In the genomic region with DNA sequence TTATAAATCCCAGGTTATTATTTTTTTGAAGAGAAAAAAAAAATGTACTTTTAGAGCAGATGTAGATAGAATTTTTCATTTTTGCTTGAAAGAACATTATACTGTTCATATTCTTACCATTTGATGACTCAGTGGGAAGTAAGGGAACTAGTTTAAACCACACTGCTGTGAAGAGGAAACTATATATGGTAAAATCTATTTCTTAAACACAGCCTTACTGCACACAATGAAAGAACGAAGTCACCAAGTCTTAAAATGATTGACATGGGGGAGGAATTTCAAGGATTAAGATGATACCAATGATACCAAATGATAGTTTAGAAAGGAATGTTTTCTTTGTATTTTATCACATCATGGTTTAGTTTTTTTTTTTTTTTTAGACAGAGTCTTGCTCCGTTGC, we compare ENCODE assay signal across 9 cellular contexts. TPM values are rescaled to one million over a fixed set of nuclear protein-coding genes. Genes with fewer than 3 reads are reported as not detected.
DNase-seq lines count a peak whose midpoint lies in the region; ATAC-seq and FAIRE-seq lines count a peak whose summit lies in the region.
"Had no signal": no experiment of that assay in that cellular context is flagged by ENCODE, and none has a peak within 500 bp of the region (broad histone marks: within the 10 kb centered on the region; RNA-seq: fewer than 3 reads in every experiment).

No MANE protein-coding gene starts in this region.

- ATAC-seq in activated naive CD8-positive, alpha-beta T cell treated with anti-CD3 and anti-CD28 coated beads, Interleukin-2, amount 50 U/mL, for 24 hours, result peak; percentile 82
- ATAC-seq in naive B cell (ENCODE audit: low read depth in 2 of 2) (no peak), HG02973 (IDR thresholded peaks at IDR 0.05; ENCODE audit: unreplicated experiment) (no peak), HG02840 (IDR thresholded peaks at IDR 0.05; ENCODE audit: low FRiP score, unreplicated experiment) (no peak)

- H3K4me1 Mint-ChIP-seq in activated naive CD8-positive, alpha-beta T cell treated with anti-CD3 and anti-CD28 coated beads, Interleukin-2, amount 50 U/mL, for 24 hours, result peaks cover 70% of the 10 kb centered on the region
- peaks cover 26 to 76% (median 40%) of the 10 kb centered on the region in 3 donors for H3K4me1 Mint-ChIP-seq in naive B cell

- peaks cover 28% of the 10 kb centered on the region for H3K36me3 Mint-ChIP-seq in activated naive CD8-positive, alpha-beta T cell treated with anti-CD3 and anti-CD28 coated beads, Interleukin-2, amount 50 U/mL, for 24 hours (ENCODE audit: low read depth)
- H3K36me3 Mint-ChIP-seq in naive B cell, result peaks cover 3 to 5% of the 10 kb centered on the region in 2 donors

- FAIRE-seq in HTR-8/SVneo (lab: Jason Lieb, UNC), result no peak

- peak overlapping the region; percentile 84 for H3K27ac Mint-ChIP-seq in activated naive CD8-positive, alpha-beta T cell treated with anti-CD3 and anti-CD28 coated beads, Interleukin-2, amount 50 U/mL, for 24 hours
- peak overlapping the region in 4 of 6 donors; percentile 32 to 92 (median 64) for H3K27ac Mint-ChIP-seq in naive B cell

- DNase-seq in Daoy (ENCODE audit: low read depth), result peak; percentile 17
- DNase-seq in HTR-8/SVneo (ENCODE audit: insufficient read length, low spot score), result peak; percentile 56
- DNase-seq in activated naive CD8-positive, alpha-beta T cell treated with anti-CD3 and anti-CD28 coated beads, Interleukin-2, amount 50 U/mL, for 24 hours, result no peak
- no peak for DNase-seq in naive B cell
- DNase-seq in HuH-7.5 (ENCODE audit: low spot score), result no peak
- DNase-seq in NCI-H748 (lab: John Stamatoyannopoulos, UW; ENCODE audit: unreplicated experiment), result no peak
- DNase-seq: NCI-H510A had no signal

- H3K9me3 Mint-ChIP-seq in activated naive CD8-positive, alpha-beta T cell treated with anti-CD3 and anti-CD28 coated beads, Interleukin-2, amount 50 U/mL, for 24 hours, result no peaks in the 10 kb centered on the region
- H3K9me3 Mint-ChIP-seq in naive B cell, result no peaks in the 10 kb centered on the region

- peak overlapping the region; percentile 47 for H3K4me3 Mint-ChIP-seq in activated naive CD8-positive, alpha-beta T cell treated with anti-CD3 and anti-CD28 coated beads, Interleukin-2, amount 50 U/mL, for 24 hours
- peak overlapping the region in 7 of 8 donors; percentile 3 to 53 (median 37) for H3K4me3 Mint-ChIP-seq in naive B cell

- no peaks in the 10 kb centered on the region for H3K27me3 Mint-ChIP-seq in activated naive CD8-positive, alpha-beta T cell treated with anti-CD3 and anti-CD28 coated beads, Interleukin-2, amount 50 U/mL, for 24 hours
- no peaks in the 10 kb centered on the region for H3K27me3 Mint-ChIP-seq in naive B cell

RNA-seq across cellular contexts. Expression of gene ACTR2, which starts 5.0 kb away (rescaled TPM):
- total RNA-seq in Daoy (2014; rRNA removed; shearing (Covaris generic)), result 60.8 and 75.9 TPM in 2 replicates
- 100 to 1,000 TPM; 345 to 395 (median 383) TPM for polyA plus RNA-seq in naive B cell (ENCODE audit: low read depth in 6 of 6)

Comparison
In these comparisons a context has a peak if more than half of its experiments do, and no peak if none do; other contexts are left out.
1. DNase-seq: peak in Daoy (single experiment) and HTR-8/SVneo (single experiment); none in activated naive CD8-positive, alpha-beta T cell treated with anti-CD3 and anti-CD28 coated beads, Interleukin-2, amount 50 U/mL, for 24 hours (single experiment), naive B cell (single experiment), HuH-7.5 (single experiment) and NCI-H748 (single experiment).